9 cellular contexts compared by ENCODE assay signal in genomic region chr12:25251749-25252148, GRCh38. TPM values are rescaled to one million over a fixed set of nuclear protein-coding genes. Genes with fewer than 3 reads are reported as not detected.
A peak's percentile ranks its signal among the peaks of the same experiment; 100 is the strongest.
DNase-seq lines count a peak whose midpoint lies in the region; ATAC-seq, FAIRE-seq and TF ChIP-seq lines count a peak whose summit lies in the region.
"Had no signal": no experiment of that assay in that cellular context is flagged by ENCODE, and none has a peak within 500 bp of the region (broad histone marks: within the 10 kb centered on the region; RNA-seq: fewer than 3 reads in every experiment).

No MANE protein-coding gene starts in this region.

- peak overlapping the region; percentile 93 for H2AFZ ChIP-seq in K562 (ENCODE audit: low read depth, low read length)

- H4K20me1 ChIP-seq in K562 (replicated peaks; ENCODE audit: control insufficient read depth, insufficient read depth, low read length) = no peaks in the 10 kb centered on the region

- H3K4me1 ChIP-seq in K562 (replicated peaks in 1 of 2; ENCODE audit: control insufficient read depth in 2 of 2, insufficient read depth in 2 of 2, low read length in 2 of 2) = peaks cover 4 to 7% of the 10 kb centered on the region in 2 experiments; a peak in 3 of 5 replicates
- H3K4me1 ChIP-seq in transverse colon = peaks cover 0 to 45% (median 18%) of the 10 kb centered on the region in 4 donors

- H3K36me3 ChIP-seq in K562 (ENCODE audit: control insufficient read depth, insufficient read depth, low read length) (peaks cover 8% of the 10 kb centered on the region; the same call in 1 of the 3 replicates), transverse colon (no peaks in the 10 kb centered on the region)

- 5% methylated on average over 5 of the region's 5 CpGs for WGBS in K562 (ENCODE audit: insufficient coverage, low coverage, missing lambda C conversion rate)
- 51 to 57% methylated on average over 5 of the region's 5 CpGs for WGBS in transverse colon (ENCODE audit: low coverage in 1 of 2), 2 donors

- no peaks in the 10 kb centered on the region for H3K9me1 ChIP-seq in K562 (ENCODE audit: control insufficient read depth, insufficient read depth, low read length)

- DNase-seq in activated naive CD4-positive, alpha-beta T cell treated with anti-CD3 and anti-CD28 coated beads, Interleukin-2, amount 50 U/mL, for 72 hours (ENCODE audit: low spot score in 2 of 2) = no peak
- peak in 1 of 4 experiments; percentile 7 for DNase-seq in K562 (ENCODE audit: extremely low read depth in 1 of 4, low spot score in 3 of 4)
- no peak for DNase-seq in memory B cell (ENCODE audit: low spot score in 2 of 2)
- DNase-seq in transverse colon = no peak
- no peak for DNase-seq in NCI-H524 treated with DMSO at 0.1 percent for 48 hours (lab: John Stamatoyannopoulos, UW)

- H3K4me2 ChIP-seq in K562 (ENCODE audit: insufficient read depth, low read length) = peak overlapping the region; percentile 94

- H3K27me3 ChIP-seq in K562 (ENCODE audit: control insufficient read depth in 2 of 2, insufficient read depth in 2 of 2, low read length in 2 of 2) (no peaks in the 10 kb centered on the region; a peak in 1 of 5 replicates), transverse colon (no peaks in the 10 kb centered on the region)

- BruUV-seq in K562 (replicated peaks; lab: Mats Ljungman, UMichigan) = no TSS peak

- no peak for TF ChIP-seq CTCF in K562 (IDR thresholded peaks at IDR 0.05 in 2 of 3, conservative IDR thresholded peaks at IDR 0.05 in 1 of 3; ENCODE audit: insufficient read depth in 2 of 3, low read depth in 1 of 3, low read length in 3 of 3)
- no peak for TF ChIP-seq CTCF in transverse colon (IDR thresholded peaks at IDR 0.05)

- H3K4me1 Mint-ChIP-seq in activated naive CD4-positive, alpha-beta T cell treated with anti-CD3 and anti-CD28 coated beads, Interleukin-2, amount 50 U/mL, for 24 hours = peaks cover 48% of the 10 kb centered on the region
- H3K4me1 Mint-ChIP-seq in memory B cell = peaks cover 35% of the 10 kb centered on the region

- H3K4me3 Mint-ChIP-seq in activated naive CD4-positive, alpha-beta T cell treated with anti-CD3 and anti-CD28 coated beads, Interleukin-2, amount 50 U/mL, for 24 hours = peak overlapping the region; percentile 76
- H3K4me3 Mint-ChIP-seq in memory B cell = peak overlapping the region; percentile 91

- TF ChIP-seq RAD21 in K562 (CRISPR knock-in tag; conservative IDR thresholded peaks at IDR 0.05 in 1 of 2, IDR thresholded peaks at IDR 0.05 in 1 of 2) = no peak

- no peaks in the 10 kb centered on the region for H3K36me3 Mint-ChIP-seq in activated naive CD4-positive, alpha-beta T cell treated with anti-CD3 and anti-CD28 coated beads, Interleukin-2, amount 50 U/mL, for 24 hours
- no peaks in the 10 kb centered on the region for H3K36me3 Mint-ChIP-seq in activated naive CD4-positive, alpha-beta T cell treated with anti-CD3 and anti-CD28 coated beads, Interleukin-2, amount 50 U/mL, for 72 hours
- peaks cover 5% of the 10 kb centered on the region for H3K36me3 Mint-ChIP-seq in memory B cell

- ATAC-seq in activated naive CD4-positive, alpha-beta T cell treated with anti-CD3 and anti-CD28 coated beads, Interleukin-2, amount 50 U/mL, for 72 hours = no peak
- ATAC-seq in K562 (no peak), memory B cell (ENCODE audit: low read depth) (no peak), HG03439 (IDR thresholded peaks at IDR 0.05; ENCODE audit: unreplicated experiment) (no peak), HG02610 (IDR thresholded peaks at IDR 0.05; ENCODE audit: unreplicated experiment) (no peak)

- FAIRE-seq in K562 (lab: Jason Lieb, UNC) = peak; percentile 72
- FAIRE-seq: G401.6 had no signal

- peak overlapping the region in 1 of 2 experiments; percentile 70; a peak in 2 of 4 replicates for H3K9ac ChIP-seq in K562 (ENCODE audit: insufficient read depth in 1 of 2, low read depth in 2 of 2, low read length in 2 of 2)

- peaks cover 32% of the 10 kb centered on the region for H3K79me2 ChIP-seq in K562 (ENCODE audit: control insufficient read depth, insufficient read depth, low read length)

- POLR2A ChIA-PET in K562 (lab: Yijun Ruan, JAX) = interaction anchor here (1.2 to 1.4 kb wide), 2 partner anchors 24 to 35 kb away, joined by 3 to 9 read pairs; no protein-coding TSS in a partner anchor

- H3K27ac ChIP-seq in K562 (ENCODE audit: extremely low read depth, low read depth, low read length) (peak overlapping the region; percentile 83), transverse colon (peak overlapping the region; percentile 98 to 99 (median 98))

- TF ChIP-seq POLR2A in K562 (conservative IDR thresholded peaks at IDR 0.05) (no peak), transverse colon (IDR thresholded peaks at IDR 0.05) (no peak)

- intact Hi-C loops in K562 (cut with micrococcal nuclease) = no loop called here
- intact Hi-C loops in transverse colon (cut with DNase I; ENCODE audit: low total_unique reads) = no loop called here

- TF ChIP-seq EP300 in K562 (IDR thresholded peaks at IDR 0.05; ENCODE audit: low read length) (no peak), transverse colon (IDR thresholded peaks at IDR 0.05; ENCODE audit: low read depth) (no peak)

- CTCF ChIA-PET in K562 (lab: Yijun Ruan, JAX; ENCODE audit: low intra/inter-chr PET ratio) = no interaction called here

- H3K27me3 Mint-ChIP-seq in activated naive CD4-positive, alpha-beta T cell treated with anti-CD3 and anti-CD28 coated beads, Interleukin-2, amount 50 U/mL, for 24 hours = no peaks in the 10 kb centered on the region
- no peaks in the 10 kb centered on the region for H3K27me3 Mint-ChIP-seq in memory B cell

- peak overlapping the region; percentile 84 for H3K4me3 ChIP-seq in K562
- peak overlapping the region in 3 of 4 donors; percentile 96 to 100 (median 98) for H3K4me3 ChIP-seq in transverse colon

- no peaks in the 10 kb centered on the region for H3K9me3 ChIP-seq in K562 (replicated peaks; ENCODE audit: control insufficient read depth, insufficient read depth, low read depth, low read length)
- H3K9me3 ChIP-seq in transverse colon = no peaks in the 10 kb centered on the region

- in situ Hi-C loops in K562 (cut with MboI) = no loop called here
- in situ Hi-C loops in transverse colon (cut with MboI; ENCODE audit: low pct_ligation_motif_present in 1 of 4, low pct_unique_long_range_greater_than_20kb in 1 of 4, low sequenced_read_pairs in 3 of 4) = no loop called here

- peak overlapping the region; percentile 19 for H3K27ac Mint-ChIP-seq in activated naive CD4-positive, alpha-beta T cell treated with anti-CD3 and anti-CD28 coated beads, Interleukin-2, amount 50 U/mL, for 24 hours
- H3K27ac Mint-ChIP-seq in activated naive CD4-positive, alpha-beta T cell treated with anti-CD3 and anti-CD28 coated beads, Interleukin-2, amount 50 U/mL, for 72 hours = no peak overlapping the region
- peak overlapping the region; percentile 93 for H3K27ac Mint-ChIP-seq in memory B cell

- H3K9me3 Mint-ChIP-seq in activated naive CD4-positive, alpha-beta T cell treated with anti-CD3 and anti-CD28 coated beads, Interleukin-2, amount 50 U/mL, for 24 hours = no peaks in the 10 kb centered on the region
- H3K9me3 Mint-ChIP-seq in activated naive CD4-positive, alpha-beta T cell treated with anti-CD3 and anti-CD28 coated beads, Interleukin-2, amount 50 U/mL, for 72 hours = no peaks in the 10 kb centered on the region
- H3K9me3 Mint-ChIP-seq in memory B cell = no peaks in the 10 kb centered on the region

RNA-seq across cellular contexts. Expression of gene KRAS, which starts 1.0 kb away (rescaled TPM):
- total RNA-seq in activated naive CD4-positive, alpha-beta T cell treated with anti-CD3 and anti-CD28 coated beads, Interleukin-2, amount 50 U/mL, for 72 hours = 10 to 100 TPM; 18.6 to 20.2 TPM
- 3.7 and 16.4 TPM in 2 replicates for total RNA-seq in K562 (2011; cell fraction: chromatin; rRNA removed; ENCODE audit: low replicate concordance)
- total RNA-seq in K562 (2011; cell fraction: nucleolus; rRNA removed) = 1.7 and 3.3 TPM in 2 replicates
- total RNA-seq in K562 (2011; cell fraction: nucleoplasm; rRNA removed) = 10.5 and 22.4 TPM in 2 replicates
- 7.2 and 8.1 TPM in 2 replicates for total RNA-seq in K562 (2014; rRNA removed)
- 14.9 and 18.9 TPM in 2 replicates for total RNA-seq in K562 (2014; rRNA removed; fragmentation: Illumina TruSeq; extraction: Trizol)
- total RNA-seq in K562 (2015; rRNA removed; fragmentation: Illumina TruSeq; extraction: Trizol) = 12.2 and 12.7 TPM in 2 replicates
- total RNA-seq in K562 (2021) = 16.5 and 19.0 TPM in 2 replicates
- 15.8 and 21.2 TPM in 2 replicates for polyA plus RNA-seq in K562 (2011; rRNA removed)
- 5.2 and 11.1 TPM in 2 replicates for polyA plus RNA-seq in K562 (2011; cell fraction: cytosol; rRNA removed)
- polyA plus RNA-seq in K562 (2011; cell fraction: nucleus; rRNA removed) = 2.9 and 5.5 TPM in 2 replicates
- 10.2 and 10.3 TPM in 2 replicates for polyA plus RNA-seq in K562 (2012)
- polyA plus RNA-seq in K562 (2014; fragmentation: Illumina TruSeq; extraction: Trizol) = 17.6 and 19.8 TPM in 2 replicates
- 1 to 10 TPM; 7.4 to 8.4 TPM for polyA plus RNA-seq in K562 (2014; fragmentation: Nextera tagmentation; extraction: Ambion mirVana)
- polyA plus RNA-seq in K562 (2014; rRNA removed) = 11.5 and 12.2 TPM in 2 replicates
- 16.2 and 19.1 TPM in 2 replicates for polyA minus RNA-seq in K562 (2011; rRNA and poly(A)+ RNA removed)
- 8.9 and 11.5 TPM in 2 replicates for polyA minus RNA-seq in K562 (2011; cell fraction: cytosol; rRNA and poly(A)+ RNA removed)
- 6.1 and 9.4 TPM in 2 replicates for polyA minus RNA-seq in K562 (2011; cell fraction: nucleus; rRNA and poly(A)+ RNA removed)
- 10 to 100 TPM in 3 of 4 donors, 1 to 10 TPM in 1; 7.6 to 40.6 (median 30.5) TPM for total RNA-seq in transverse colon

RNA-seq across cellular contexts. Expression of gene ETFRF1, which starts 56.7 kb away (rescaled TPM):
- 10 to 100 TPM; 10.6 to 15.6 TPM for total RNA-seq in activated naive CD4-positive, alpha-beta T cell treated with anti-CD3 and anti-CD28 coated beads, Interleukin-2, amount 50 U/mL, for 72 hours
- 9.3 and 28.3 TPM in 2 replicates for total RNA-seq in K562 (2011; cell fraction: chromatin; rRNA removed; ENCODE audit: low replicate concordance)
- total RNA-seq in K562 (2011; cell fraction: nucleolus; rRNA removed) = 9.3 and 10.2 TPM in 2 replicates
- 16.0 and 36.1 TPM in 2 replicates for total RNA-seq in K562 (2011; cell fraction: nucleoplasm; rRNA removed)
- total RNA-seq in K562 (2014; rRNA removed) (16.4 and 18.6 TPM in 2 replicates), K562 (2014; rRNA removed; fragmentation: Illumina TruSeq; extraction: Trizol) (28.7 and 32.8 TPM in 2 replicates), K562 (2015; rRNA removed; fragmentation: Illumina TruSeq; extraction: Trizol) (27.6 and 32.4 TPM in 2 replicates), K562 (2021) (16.1 and 17.7 TPM in 2 replicates), transverse colon (10 to 100 TPM in 3 of 4 donors, 1 to 10 TPM in 1; 3.6 to 84.2 (median 24.1) TPM)
- polyA plus RNA-seq in K562 (2011; rRNA removed) (22.0 and 35.3 TPM in 2 replicates), K562 (2014; fragmentation: Illumina TruSeq; extraction: Trizol) (33.6 and 44.9 TPM in 2 replicates), K562 (2014; fragmentation: Nextera tagmentation; extraction: Ambion mirVana) (100 to 1,000 TPM; 101 to 107 TPM), K562 (2014; rRNA removed) (28.3 and 33.7 TPM in 2 replicates)
- 5.3 and 9.8 TPM in 2 replicates for polyA plus RNA-seq in K562 (2011; cell fraction: cytosol; rRNA removed)
- 7.7 and 9.8 TPM in 2 replicates for polyA plus RNA-seq in K562 (2011; cell fraction: nucleus; rRNA removed)
- polyA plus RNA-seq in K562 (2012) = 18.9 and 35.0 TPM in 2 replicates
- 12.5 and 17.2 TPM in 2 replicates for polyA minus RNA-seq in K562 (2011; rRNA and poly(A)+ RNA removed)
- 6.5 and 6.9 TPM in 2 replicates for polyA minus RNA-seq in K562 (2011; cell fraction: cytosol; rRNA and poly(A)+ RNA removed)
- polyA minus RNA-seq in K562 (2011; cell fraction: nucleus; rRNA and poly(A)+ RNA removed) = 9.4 and 20.5 TPM in 2 replicates

RNA-seq across cellular contexts. Expression of gene DNAI7, which starts 56.8 kb away (rescaled TPM):
- under 1 TPM in 1 of 2 donors, not detected in 1; 0.35 TPM for total RNA-seq in activated naive CD4-positive, alpha-beta T cell treated with anti-CD3 and anti-CD28 coated beads, Interleukin-2, amount 50 U/mL, for 72 hours
- total RNA-seq in K562 (2011; cell fraction: chromatin; rRNA removed; ENCODE audit: low replicate concordance) = 0.25 TPM in 1 of 2 replicates, not detected in the other
- total RNA-seq in K562 (2011; cell fraction: nucleolus; rRNA removed) = not detected in 2 replicates
- not detected in 2 replicates for total RNA-seq in K562 (2011; cell fraction: nucleoplasm; rRNA removed)
- total RNA-seq in K562 (2014; rRNA removed) (not detected in 2 replicates), K562 (2014; rRNA removed; fragmentation: Illumina TruSeq; extraction: Trizol) (0.15 and 0.73 TPM in 2 replicates), K562 (2015; rRNA removed; fragmentation: Illumina TruSeq; extraction: Trizol) (0.07 TPM in 1 of 2 replicates, not detected in the other), K562 (2021) (0.29 TPM in 1 of 2 replicates, not detected in the other), transverse colon (under 1 TPM in 1 of 4 donors, not detected in 3; 0.32 TPM)
- polyA plus RNA-seq in K562 (2011; rRNA removed) (0.16 and 0.32 TPM in 2 replicates), K562 (2014; fragmentation: Illumina TruSeq; extraction: Trizol) (0.18 and 0.19 TPM in 2 replicates), K562 (2014; fragmentation: Nextera tagmentation; extraction: Ambion mirVana) (under 1 TPM; 0.06 to 0.15 TPM), K562 (2014; rRNA removed) (0.76 TPM in 1 of 2 replicates, not detected in the other)
- 0.04 TPM in 1 of 2 replicates, not detected in the other for polyA plus RNA-seq in K562 (2011; cell fraction: cytosol; rRNA removed)
- polyA plus RNA-seq in K562 (2011; cell fraction: nucleus; rRNA removed) = 0.10 TPM in 1 of 2 replicates, not detected in the other
- polyA plus RNA-seq in K562 (2012) = 0.15 and 0.20 TPM in 2 replicates
- 0.25 and 0.45 TPM in 2 replicates for polyA minus RNA-seq in K562 (2011; rRNA and poly(A)+ RNA removed)
- polyA minus RNA-seq in K562 (2011; cell fraction: cytosol; rRNA and poly(A)+ RNA removed) = not detected in 2 replicates
- not detected in 2 replicates for polyA minus RNA-seq in K562 (2011; cell fraction: nucleus; rRNA and poly(A)+ RNA removed)

Comparison
In these comparisons a context has a peak if more than half of its experiments do, and no peak if none do; other contexts are left out.
1. H3K27ac Mint-ChIP-seq: peak in activated naive CD4-positive, alpha-beta T cell treated with anti-CD3 and anti-CD28 coated beads, Interleukin-2, amount 50 U/mL, for 24 hours (single experiment) and memory B cell (single experiment); none in activated naive CD4-positive, alpha-beta T cell treated with anti-CD3 and anti-CD28 coated beads, Interleukin-2, amount 50 U/mL, for 72 hours (0 of 2).